7 cellular contexts compared by ENCODE assay signal in the genomic region with DNA sequence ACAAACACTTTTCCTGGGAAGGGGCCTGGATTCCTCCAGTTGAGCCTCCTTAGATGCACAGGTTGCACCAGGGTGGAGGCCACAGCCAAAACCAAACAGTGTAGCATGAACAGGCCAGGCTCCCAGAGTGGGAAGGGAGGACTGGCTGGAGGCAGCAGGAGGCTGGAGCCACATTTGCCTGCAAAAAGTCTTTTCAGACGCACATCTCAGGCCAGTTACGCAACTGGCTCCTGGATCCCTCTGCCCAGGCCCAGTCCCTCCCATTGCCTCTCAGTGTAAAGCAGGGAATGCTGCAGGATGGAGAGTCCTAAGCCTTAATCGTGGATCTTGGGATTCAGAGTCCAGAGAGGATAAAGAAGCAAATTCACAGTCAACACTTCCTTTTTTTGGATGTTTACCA.
DNase-seq lines count a peak whose midpoint lies in the region; ATAC-seq, FAIRE-seq and TF ChIP-seq lines count a peak whose summit lies in the region.
"Not testable (repeated sequence)": the region's sequence is repeated elsewhere in the genome, so short reads cannot be mapped to it uniquely, and the experiment has no call there.

No MANE protein-coding gene starts in this region.

- ATAC-seq in activated CD8-positive, alpha-beta memory T cell treated with anti-CD3 and anti-CD28 coated beads, Interleukin-2, amount 10 ng/mL, durations not matched to agents 7 days and 5 days = not testable (repeated sequence)
- ATAC-seq in aorta (ENCODE audit: low FRiP score) = peak; percentile 65

- not testable (repeated sequence) for H3K9ac ChIP-seq in Karpas-422 (ENCODE audit: low read length); keratinocyte (ENCODE audit: control insufficient read depth, extremely low read depth, insufficient read depth, low read length)

- not testable (repeated sequence) for H3K27ac ChIP-seq in Karpas-422 (ENCODE audit: low read length); keratinocyte (ENCODE audit: control insufficient read depth, insufficient read depth, low read length); aorta (ENCODE audit: low read depth in 1 of 2, low read length in 2 of 2)
- peak overlapping the region in 2 of 3 donors; percentile 67 to 75 for H3K27ac ChIP-seq in thyroid gland

- not testable (repeated sequence) for H3K9me2 ChIP-seq in Karpas-422 (replicated peaks; ENCODE audit: insufficient read depth, low read length)

- H3K9me3 Mint-ChIP-seq in activated CD4-positive, alpha-beta T cell treated with anti-CD3 and anti-CD28 coated beads, Interleukin-2, amount 10 ng/mL, durations not matched to agents 24 days and 14 days; activated CD8-positive, alpha-beta memory T cell treated with anti-CD3 and anti-CD28 coated beads, Interleukin-2, amount 10 ng/mL, durations not matched to agents 7 days and 5 days (ENCODE audit: low read depth): not testable (repeated sequence)

- H3K36me3 Mint-ChIP-seq in activated CD4-positive, alpha-beta T cell treated with anti-CD3 and anti-CD28 coated beads, Interleukin-2, amount 10 ng/mL, durations not matched to agents 24 days and 14 days (ENCODE audit: low read depth); activated CD8-positive, alpha-beta memory T cell treated with anti-CD3 and anti-CD28 coated beads, Interleukin-2, amount 10 ng/mL, durations not matched to agents 7 days and 5 days: not testable (repeated sequence)

- DNase-seq in Karpas-422 = peak; percentile 7
- DNase-seq in activated CD4-positive, alpha-beta T cell treated with anti-CD3 and anti-CD28 coated beads, Interleukin-2, amount 10 ng/mL, durations not matched to agents 24 days and 14 days; activated CD8-positive, alpha-beta memory T cell treated with anti-CD3 and anti-CD28 coated beads, Interleukin-2, amount 10 ng/mL, durations not matched to agents 7 days and 5 days; keratinocyte (ENCODE audit: low read depth, low spot score); thyroid gland; aorta: not testable (repeated sequence)
- peak; percentile 17 for DNase-seq in fibroblast of villous mesenchyme (ENCODE audit: low read depth)

- not testable (repeated sequence) for TF ChIP-seq CTCF in fibroblast of villous mesenchyme (IDR thresholded peaks at IDR 0.05; ENCODE audit: insufficient read depth, low read depth, low read length); keratinocyte (optimal IDR thresholded peaks at IDR 0.05 in 1 of 3, IDR thresholded peaks at IDR 0.05 in 1 of 3, conservative IDR thresholded peaks at IDR 0.05 in 1 of 3; ENCODE audit: extremely low read depth in 1 of 3, insufficient read depth in 2 of 3, low read length in 3 of 3); thyroid gland (IDR thresholded peaks at IDR 0.05)

- H3K9me1 ChIP-seq in keratinocyte (ENCODE audit: control insufficient read depth, extremely low read depth, insufficient read depth, low read length) = not testable (repeated sequence)

- intact Hi-C loops in activated CD4-positive, alpha-beta T cell treated with anti-CD3 and anti-CD28 coated beads, Interleukin-2, amount 10 ng/mL, durations not matched to agents 24 days and 14 days (cut with micrococcal nuclease); thyroid gland (cut with DNase I); aorta (cut with DNase I): not testable (repeated sequence)

- not testable (repeated sequence) for H3K4me3 Mint-ChIP-seq in activated CD4-positive, alpha-beta T cell treated with anti-CD3 and anti-CD28 coated beads, Interleukin-2, amount 10 ng/mL, durations not matched to agents 24 days and 14 days; activated CD8-positive, alpha-beta memory T cell treated with anti-CD3 and anti-CD28 coated beads, Interleukin-2, amount 10 ng/mL, durations not matched to agents 7 days and 5 days

- not testable (repeated sequence) for H2AFZ ChIP-seq in Karpas-422 (ENCODE audit: low read length); keratinocyte (ENCODE audit: control insufficient read depth, low read length)

- WGBS in thyroid gland, 2 donors = no CpG with 5 or more reads among the region's 3 CpGs
- WGBS in aorta, 2 donors = 91 to 93% methylated on average over 2 of the region's 3 CpGs

- peak; percentile 60 for FAIRE-seq in keratinocyte (lab: Jason Lieb, UNC)

- H3K4me2 ChIP-seq in Karpas-422 (ENCODE audit: low read depth, low read length, poor library complexity, severe bottlenecking); keratinocyte (ENCODE audit: control insufficient read depth, extremely low read depth, insufficient read depth, low read depth, low read length): not testable (repeated sequence)

- TF ChIP-seq POLR2A in thyroid gland (IDR thresholded peaks at IDR 0.05) = not testable (repeated sequence)

- H3K4me3 ChIP-seq in Karpas-422 (ENCODE audit: low read length); fibroblast of villous mesenchyme (ENCODE audit: low read depth, low read length); keratinocyte (ENCODE audit: control insufficient read depth in 2 of 3, extremely low read depth in 1 of 3, insufficient read depth in 2 of 3, low read depth in 1 of 3, low read length in 3 of 3); thyroid gland (replicated peaks in 1 of 3); aorta (ENCODE audit: low read length in 2 of 2): not testable (repeated sequence)

- peaks cover 51% of the 10 kb centered on the region for H3K4me1 ChIP-seq in Karpas-422 (ENCODE audit: low read length)
- not testable (repeated sequence) for H3K4me1 ChIP-seq in keratinocyte (ENCODE audit: control insufficient read depth, extremely low read depth, insufficient read depth, low read length); thyroid gland; aorta (ENCODE audit: control insufficient read depth in 1 of 2, insufficient read depth in 2 of 2, low read length in 2 of 2)

- H4K20me1 ChIP-seq in Karpas-422 (ENCODE audit: insufficient read depth, low read depth, low read length); keratinocyte (ENCODE audit: control insufficient read depth, extremely low read depth, insufficient read depth, low read length): not testable (repeated sequence)

- not testable (repeated sequence) for H3K27me3 ChIP-seq in Karpas-422 (ENCODE audit: low read length); keratinocyte (ENCODE audit: control insufficient read depth, extremely low read depth, insufficient read depth, low read length); thyroid gland; aorta (ENCODE audit: control insufficient read depth in 1 of 2, insufficient read depth in 2 of 2, low read length in 1 of 2)

- not testable (repeated sequence) for H3K79me2 ChIP-seq in Karpas-422 (ENCODE audit: low read length); keratinocyte (ENCODE audit: control insufficient read depth, insufficient read depth, low read length)

- dilution Hi-C loops in keratinocyte (cut with MboI; ENCODE audit: extremely low pct_ligation_motif_present, low sequenced_read_pairs) = not testable (repeated sequence)

- peak overlapping the region; percentile 58 for H3K27ac Mint-ChIP-seq in activated CD4-positive, alpha-beta T cell treated with anti-CD3 and anti-CD28 coated beads, Interleukin-2, amount 10 ng/mL, durations not matched to agents 24 days and 14 days
- H3K27ac Mint-ChIP-seq in activated CD8-positive, alpha-beta memory T cell treated with anti-CD3 and anti-CD28 coated beads, Interleukin-2, amount 10 ng/mL, durations not matched to agents 7 days and 5 days = peak overlapping the region; percentile 72

- H3K27me3 Mint-ChIP-seq in activated CD4-positive, alpha-beta T cell treated with anti-CD3 and anti-CD28 coated beads, Interleukin-2, amount 10 ng/mL, durations not matched to agents 24 days and 14 days; activated CD8-positive, alpha-beta memory T cell treated with anti-CD3 and anti-CD28 coated beads, Interleukin-2, amount 10 ng/mL, durations not matched to agents 7 days and 5 days: not testable (repeated sequence)

- H3K36me3 ChIP-seq in Karpas-422 (ENCODE audit: insufficient read depth, low read length); keratinocyte (ENCODE audit: control insufficient read depth in 2 of 2, extremely low read depth in 1 of 2, insufficient read depth in 2 of 2, low read length in 2 of 2); thyroid gland; aorta (ENCODE audit: control insufficient read depth in 1 of 2, insufficient read depth in 2 of 2, low read length in 1 of 2): not testable (repeated sequence)

- CTCF ChIA-PET in activated CD8-positive, alpha-beta memory T cell treated with anti-CD3 and anti-CD28 coated beads, Interleukin-2, amount 10 ng/mL, durations not matched to agents 7 days and 5 days (lab: Charles Lee) = not testable (repeated sequence)

- H3K4me1 Mint-ChIP-seq in activated CD4-positive, alpha-beta T cell treated with anti-CD3 and anti-CD28 coated beads, Interleukin-2, amount 10 ng/mL, durations not matched to agents 24 days and 14 days = peaks cover 23% of the 10 kb centered on the region
- peaks cover 49% of the 10 kb centered on the region for H3K4me1 Mint-ChIP-seq in activated CD8-positive, alpha-beta memory T cell treated with anti-CD3 and anti-CD28 coated beads, Interleukin-2, amount 10 ng/mL, durations not matched to agents 7 days and 5 days

- not testable (repeated sequence) for H3K9me3 ChIP-seq in Karpas-422 (ENCODE audit: low read length); keratinocyte (ENCODE audit: control insufficient read depth, low read depth, low read length); thyroid gland; aorta (ENCODE audit: control insufficient read depth, low read length)
